In genomic region chr1:99598738-99599411, GRCh38 we compare ENCODE assay signal across 18 cellular contexts. TPM values are rescaled to one million over a fixed set of nuclear protein-coding genes. Genes with fewer than 3 reads are reported as not detected.
DNase-seq lines count a peak whose midpoint lies in the region; ATAC-seq, FAIRE-seq and TF ChIP-seq lines count a peak whose summit lies in the region.
"Had no signal": no experiment of that assay in that cellular context is flagged by ENCODE, and none has a peak within 500 bp of the region (broad histone marks: within the 10 kb centered on the region; RNA-seq: fewer than 3 reads in every experiment).

No MANE protein-coding gene starts in this region.

- H3K4me3 ChIP-seq in brain microvascular endothelial cell (ENCODE audit: low read depth, low read length) (no peak overlapping the region), keratinocyte (ENCODE audit: control insufficient read depth in 2 of 3, extremely low read depth in 1 of 3, insufficient read depth in 2 of 3, low read depth in 1 of 3, low read length in 3 of 3) (no peak overlapping the region)
- H3K4me3 ChIP-seq: BLaER1, thoracic aorta had no signal

- TF ChIP-seq CTCF in brain microvascular endothelial cell (IDR thresholded peaks at IDR 0.05; ENCODE audit: low read depth, low read length, missing control alignments) (no peak), keratinocyte (optimal IDR thresholded peaks at IDR 0.05 in 1 of 3, IDR thresholded peaks at IDR 0.05 in 1 of 3, conservative IDR thresholded peaks at IDR 0.05 in 1 of 3; ENCODE audit: extremely low read depth in 1 of 3, insufficient read depth in 2 of 3, low read length in 3 of 3) (no peak)

- DNase-seq in LHCN-M2 (ENCODE audit: low read depth) (peak; percentile 21), brain microvascular endothelial cell (peak; percentile 14), keratinocyte (ENCODE audit: low read depth, low spot score) (no peak), cortex of kidney (lab: John Stamatoyannopoulos, UW) (no peak)
- DNase-seq: activated CD4-positive, alpha-beta T cell treated with anti-CD3 and anti-CD28 coated beads, Interleukin-2, amount 10 ng/mL, durations not matched to agents 24 days and 14 days; activated naive CD4-positive, alpha-beta T cell; GDM1; head of caudate nucleus; NCI-H1048; NCI-H748 treated with DMSO at 0.1 percent for 48 hours; stimulated activated CD4-positive, alpha-beta T cell treated with anti-CD3 and anti-CD28 coated beads, Interleukin-2, amount 100 ng/mL, for 24 hours had no signal

- no peaks in the 10 kb centered on the region for H3K9me3 ChIP-seq in keratinocyte (ENCODE audit: control insufficient read depth, low read depth, low read length)
- H3K9me3 ChIP-seq: BLaER1, thoracic aorta had no signal

- no peaks in the 10 kb centered on the region for H3K27me3 Mint-ChIP-seq in stimulated activated memory B cell treated with anti-CD40 and anti-IgM and Interleukin-4, amounts not matched to agents 10 μg/mL and 1 μg/mL and 100 μg/mL, for 72 hours
- H3K27me3 Mint-ChIP-seq: activated CD4-positive, alpha-beta T cell treated with anti-CD3 and anti-CD28 coated beads, Interleukin-2, amount 10 ng/mL, durations not matched to agents 24 days and 14 days had no signal

- no peak overlapping the region for H3K9ac ChIP-seq in keratinocyte (ENCODE audit: control insufficient read depth, extremely low read depth, insufficient read depth, low read length)
- H3K9ac ChIP-seq: BLaER1 had no signal

- H3K4me1 ChIP-seq in keratinocyte (ENCODE audit: control insufficient read depth, extremely low read depth, insufficient read depth, low read length) = peaks cover 3% of the 10 kb centered on the region
- H3K4me1 ChIP-seq: BLaER1 had no signal

- dilution Hi-C loops in keratinocyte (cut with MboI; ENCODE audit: extremely low pct_ligation_motif_present, low sequenced_read_pairs) = no loop called here

- no peaks in the 10 kb centered on the region for H3K9me1 ChIP-seq in keratinocyte (ENCODE audit: control insufficient read depth, extremely low read depth, insufficient read depth, low read length)

- H3K27ac ChIP-seq in brain microvascular endothelial cell (peak overlapping the region; percentile 76), keratinocyte (ENCODE audit: control insufficient read depth, insufficient read depth, low read length) (no peak overlapping the region)
- H3K27ac ChIP-seq: BLaER1, thoracic aorta had no signal

- H3K27me3 ChIP-seq in brain microvascular endothelial cell (replicated peaks) = no peaks in the 10 kb centered on the region
- H3K27me3 ChIP-seq in keratinocyte (ENCODE audit: control insufficient read depth, extremely low read depth, insufficient read depth, low read length) = no peaks in the 10 kb centered on the region
- H3K27me3 ChIP-seq: BLaER1 had no signal

- H3K9me3 Mint-ChIP-seq in stimulated activated memory B cell treated with anti-CD40 and anti-IgM and Interleukin-4, amounts not matched to agents 10 μg/mL and 1 μg/mL and 100 μg/mL, for 72 hours = no peaks in the 10 kb centered on the region
- H3K9me3 Mint-ChIP-seq: activated CD4-positive, alpha-beta T cell treated with anti-CD3 and anti-CD28 coated beads, Interleukin-2, amount 10 ng/mL, durations not matched to agents 24 days and 14 days had no signal

- FAIRE-seq in keratinocyte (lab: Jason Lieb, UNC) = peak; percentile 9
- FAIRE-seq: islet of Langerhans, TTC549 had no signal

- H3K36me3 ChIP-seq in brain microvascular endothelial cell (replicated peaks) = no peaks in the 10 kb centered on the region
- H3K36me3 ChIP-seq in keratinocyte (ENCODE audit: control insufficient read depth in 2 of 2, extremely low read depth in 1 of 2, insufficient read depth in 2 of 2, low read length in 2 of 2) = no peaks in the 10 kb centered on the region
- H3K36me3 ChIP-seq: BLaER1, thoracic aorta had no signal

- no peaks in the 10 kb centered on the region for H3K36me3 Mint-ChIP-seq in stimulated activated memory B cell treated with anti-CD40 and anti-IgM and Interleukin-4, amounts not matched to agents 10 μg/mL and 1 μg/mL and 100 μg/mL, for 72 hours

- no peak overlapping the region for H3K27ac Mint-ChIP-seq in stimulated activated memory B cell treated with anti-CD40 and anti-IgM and Interleukin-4, amounts not matched to agents 10 μg/mL and 1 μg/mL and 100 μg/mL, for 72 hours
- H3K27ac Mint-ChIP-seq: activated CD4-positive, alpha-beta T cell treated with anti-CD3 and anti-CD28 coated beads, Interleukin-2, amount 10 ng/mL, durations not matched to agents 24 days and 14 days had no signal

- H3K4me1 Mint-ChIP-seq in stimulated activated memory B cell treated with anti-CD40 and anti-IgM and Interleukin-4, amounts not matched to agents 10 μg/mL and 1 μg/mL and 100 μg/mL, for 72 hours = no peaks in the 10 kb centered on the region
- H3K4me1 Mint-ChIP-seq: activated CD4-positive, alpha-beta T cell treated with anti-CD3 and anti-CD28 coated beads, Interleukin-2, amount 10 ng/mL, durations not matched to agents 24 days and 14 days had no signal

- no peaks in the 10 kb centered on the region for H4K20me1 ChIP-seq in keratinocyte (ENCODE audit: control insufficient read depth, extremely low read depth, insufficient read depth, low read length)
- H4K20me1 ChIP-seq: BLaER1 had no signal

- no peak overlapping the region for H2AFZ ChIP-seq in keratinocyte (ENCODE audit: control insufficient read depth, low read length)

- peak; percentile 24 for ATAC-seq in stimulated activated memory B cell treated with anti-CD40 and anti-IgM and Interleukin-4, amounts not matched to agents 10 μg/mL and 1 μg/mL and 100 μg/mL, for 72 hours
- no peak for ATAC-seq in GM21786 (IDR thresholded peaks at IDR 0.05; ENCODE audit: unreplicated experiment)
- no peak for ATAC-seq in HG02885 (IDR thresholded peaks at IDR 0.05; ENCODE audit: poor library complexity, unreplicated experiment)

- no peak overlapping the region for H3K4me3 Mint-ChIP-seq in stimulated activated memory B cell treated with anti-CD40 and anti-IgM and Interleukin-4, amounts not matched to agents 10 μg/mL and 1 μg/mL and 100 μg/mL, for 72 hours
- H3K4me3 Mint-ChIP-seq: activated CD4-positive, alpha-beta T cell treated with anti-CD3 and anti-CD28 coated beads, Interleukin-2, amount 10 ng/mL, durations not matched to agents 24 days and 14 days had no signal

- no peak overlapping the region for H3K4me2 ChIP-seq in keratinocyte (ENCODE audit: control insufficient read depth, extremely low read depth, insufficient read depth, low read depth, low read length)
- H3K4me2 ChIP-seq: BLaER1 had no signal

- H3K79me2 ChIP-seq in keratinocyte (ENCODE audit: control insufficient read depth, insufficient read depth, low read length) = no peaks in the 10 kb centered on the region

- in situ Hi-C loops in brain microvascular endothelial cell (cut with HindIII; ENCODE audit: low pct_ligation_motif_present, low sequenced_read_pairs) = no loop called here

RNA-seq across cellular contexts. Expression of gene PALMD, which starts 47.0 kb away (rescaled TPM):
- total RNA-seq in LHCN-M2 (2014; rRNA removed) = 56.5 and 75.1 TPM in 2 replicates
- polyA plus RNA-seq in LHCN-M2 (2012) = 15.7 TPM
- polyA plus RNA-seq in keratinocyte = 3.5 to 6.8 TPM (median 5.8 TPM) in 3 replicates
- polyA plus RNA-seq in keratinocyte (2011; ENCODE audit: low read depth) = 26.0 TPM
- 5.0 and 6.8 TPM in 2 replicates for polyA plus RNA-seq in keratinocyte (2011; cell fraction: cytosol; rRNA removed)
- 11.8 and 13.4 TPM in 2 replicates for polyA plus RNA-seq in keratinocyte (2011; cell fraction: nucleus; rRNA removed)
- polyA plus RNA-seq in keratinocyte (2012; ENCODE audit: low replicate concordance) = 4.9 and 9.7 TPM in 2 replicates
- polyA minus RNA-seq in keratinocyte = 0.79 to 5.3 TPM (median 3.1 TPM) in 3 replicates
- 1.9 TPM for polyA minus RNA-seq in keratinocyte (2011; cell fraction: cytosol; rRNA and poly(A)+ RNA removed)
- 3.7 and 10.2 TPM in 2 replicates for polyA minus RNA-seq in keratinocyte (2011; cell fraction: nucleus; rRNA and poly(A)+ RNA removed)
- total RNA-seq: activated CD4-positive, alpha-beta T cell treated with anti-CD3 and anti-CD28 coated beads, Interleukin-2, amount 10 ng/mL, durations not matched to agents 24 days and 14 days had no signal

Comparison
In these comparisons a context has a peak if more than half of its experiments do, and no peak if none do; other contexts are left out.
1. DNase-seq: peak in LHCN-M2 (single experiment) and brain microvascular endothelial cell (single experiment); none in keratinocyte (single experiment) and cortex of kidney (single experiment).